ENCODE assay signal across 1 cellular context in genomic region chr16:89314858-89315257, GRCh38.
TF ChIP-seq lines count a peak whose summit lies in the region.

No MANE protein-coding gene starts in this region.

TF ChIP-seq in WTC11, 78 proteins besides CTCF, POLR2A, EP300 and RAD21 (continued from another document):
- TF ChIP-seq, protein P1, sequence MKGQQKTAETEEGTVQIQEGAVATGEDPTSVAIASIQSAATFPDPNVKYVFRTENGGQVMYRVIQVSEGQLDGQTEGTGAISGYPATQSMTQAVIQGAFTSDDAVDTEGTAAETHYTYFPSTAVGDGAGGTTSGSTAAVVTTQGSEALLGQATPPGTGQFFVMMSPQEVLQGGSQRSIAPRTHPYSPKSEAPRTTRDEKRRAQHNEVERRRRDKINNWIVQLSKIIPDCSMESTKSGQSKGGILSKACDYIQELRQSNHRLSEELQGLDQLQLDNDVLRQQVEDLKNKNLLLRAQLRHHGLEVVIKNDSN (CRISPR knock-in tag; IDR thresholded peaks at IDR 0.05), result no peak
- no peak for TF ChIP-seq GTF2I (CRISPR knock-in tag; conservative IDR thresholded peaks at IDR 0.05)
